ENCODE assay signal across 19 cellular contexts in genomic region chr7:2373124-2373556, GRCh38. TPM values are rescaled to one million over a fixed set of nuclear protein-coding genes. Genes with fewer than 3 reads are reported as not detected.
DNase-seq lines count a peak whose midpoint lies in the region; ATAC-seq, FAIRE-seq and TF ChIP-seq lines count a peak whose summit lies in the region.
"Had no signal": no experiment of that assay in that cellular context is flagged by ENCODE, and none has a peak within 500 bp of the region (broad histone marks: within the 10 kb centered on the region; RNA-seq: fewer than 3 reads in every experiment).

No MANE protein-coding gene starts in this region.

- no peak for TF ChIP-seq RAD21 in K562 (CRISPR knock-in tag; conservative IDR thresholded peaks at IDR 0.05 in 1 of 2, IDR thresholded peaks at IDR 0.05 in 1 of 2)

- ATAC-seq in stimulated activated naive CD8-positive, alpha-beta T cell treated with anti-CD3 and anti-CD28 coated beads, Interleukin-15, amount 100 ng/mL, for 72 hours = peak; percentile 31
- ATAC-seq in stimulated activated naive CD8-positive, alpha-beta T cell treated with anti-CD3 and anti-CD28 coated beads, Interleukin-15, Interleukin-2, amounts not matched to agents 100 U/mL and 50 U/mL, for 24 hours = no peak
- no peak; the same call in 2 of the 3 replicates for ATAC-seq in K562
- ATAC-seq in mucosa of descending colon = peak; percentile 22
- ATAC-seq in T-helper 17 cell = no peak
- ATAC-seq: activated CD8-positive, alpha-beta T cell treated with anti-CD3 and anti-CD28 coated beads for 36 hours; activated naive CD8-positive, alpha-beta T cell treated with anti-CD3 and anti-CD28 coated beads, Interleukin-2, amount 50 U/mL, for 24 hours; left lung; naive thymus-derived CD8-positive, alpha-beta T cell had no signal

- no peaks in the 10 kb centered on the region for H3K27me3 Mint-ChIP-seq in stimulated activated naive CD8-positive, alpha-beta T cell treated with anti-CD3 and anti-CD28 coated beads, Interleukin-15, amount 100 ng/mL, for 72 hours
- H3K27me3 Mint-ChIP-seq in T-helper 17 cell = no peaks in the 10 kb centered on the region
- H3K27me3 Mint-ChIP-seq: activated CD8-positive, alpha-beta T cell treated with anti-CD3 and anti-CD28 coated beads for 36 hours; activated naive CD8-positive, alpha-beta T cell treated with anti-CD3 and anti-CD28 coated beads, Interleukin-2, amount 50 U/mL, for 24 hours; central memory CD8-positive, alpha-beta T cell; naive thymus-derived CD8-positive, alpha-beta T cell had no signal

- no peaks in the 10 kb centered on the region for H3K9me3 ChIP-seq in K562 (replicated peaks; ENCODE audit: control insufficient read depth, insufficient read depth, low read depth, low read length)
- H3K9me3 ChIP-seq in mucosa of descending colon = no peaks in the 10 kb centered on the region
- H3K9me3 ChIP-seq in T-helper 17 cell (ENCODE audit: control insufficient read depth, low read length, poor library complexity, severe bottlenecking) = no peaks in the 10 kb centered on the region
- H3K9me3 ChIP-seq in tibial artery = no peaks in the 10 kb centered on the region
- H3K9me3 ChIP-seq: left lung had no signal

- peak overlapping the region in 1 of 2 donors; percentile 86 for H3K27ac Mint-ChIP-seq in stimulated activated naive CD8-positive, alpha-beta T cell treated with anti-CD3 and anti-CD28 coated beads, Interleukin-15, amount 100 ng/mL, for 72 hours
- H3K27ac Mint-ChIP-seq in T-helper 17 cell = no peak overlapping the region
- H3K27ac Mint-ChIP-seq: activated CD8-positive, alpha-beta T cell treated with anti-CD3 and anti-CD28 coated beads for 36 hours; activated naive CD8-positive, alpha-beta T cell treated with anti-CD3 and anti-CD28 coated beads, Interleukin-2, amount 50 U/mL, for 24 hours had no signal

- peaks cover 96% of the 10 kb centered on the region for H3K36me3 ChIP-seq in K562 (ENCODE audit: control insufficient read depth, insufficient read depth, low read length)
- peaks cover 43% of the 10 kb centered on the region for H3K36me3 ChIP-seq in mucosa of descending colon (ENCODE audit: low read depth)
- H3K36me3 ChIP-seq in tibial artery = peaks cover 88 to 96% (median 94%) of the 10 kb centered on the region in 3 donors

- H3K79me2 ChIP-seq in K562 (ENCODE audit: control insufficient read depth, insufficient read depth, low read length) = peaks cover 60% of the 10 kb centered on the region

- no peak overlapping the region for H3K27ac ChIP-seq in K562 (ENCODE audit: extremely low read depth, low read depth, low read length)
- no peak overlapping the region for H3K27ac ChIP-seq in tibial artery
- H3K27ac ChIP-seq: left lung had no signal

- no peak for DNase-seq in stimulated activated naive CD8-positive, alpha-beta T cell treated with anti-CD3 and anti-CD28 coated beads, Interleukin-15, amount 100 ng/mL, for 72 hours
- DNase-seq in stimulated activated naive CD8-positive, alpha-beta T cell treated with anti-CD3 and anti-CD28 coated beads, Interleukin-15, Interleukin-2, amounts not matched to agents 100 U/mL and 50 U/mL, for 24 hours = no peak
- DNase-seq in K562 (ENCODE audit: extremely low read depth in 1 of 4, low spot score in 3 of 4) = no peak
- no peak for DNase-seq in mucosa of descending colon
- DNase-seq in cerebellar nuclear complex (lab: John Stamatoyannopoulos, UW) = no peak
- no peak for DNase-seq in T-helper 17 cell
- no peak for DNase-seq in tibial artery
- DNase-seq in NCI-H526 treated with DMSO at 0.1 percent for 48 hours (lab: John Stamatoyannopoulos, UW) = no peak
- DNase-seq: activated CD8-positive, alpha-beta T cell treated with anti-CD3 and anti-CD28 coated beads for 36 hours; activated naive CD8-positive, alpha-beta T cell treated with anti-CD3 and anti-CD28 coated beads, Interleukin-2, amount 50 U/mL, for 24 hours; H9; left lung; NCI-H2029; NCI-H524 treated with DMSO at 0.1 percent for 48 hours; stimulated activated naive CD4-positive, alpha-beta T cell treated with Interleukin-2 at 50 U/mL for 16 hours had no signal

- peaks cover 10% of the 10 kb centered on the region for H3K36me3 Mint-ChIP-seq in T-helper 17 cell (ENCODE audit: low read depth)

- no peak overlapping the region for H2AFZ ChIP-seq in K562 (ENCODE audit: low read depth, low read length)

- no peak for TF ChIP-seq EP300 in K562 (IDR thresholded peaks at IDR 0.05; ENCODE audit: low read length)

- peaks cover 11% of the 10 kb centered on the region for H3K4me1 Mint-ChIP-seq in stimulated activated naive CD8-positive, alpha-beta T cell treated with anti-CD3 and anti-CD28 coated beads, Interleukin-15, amount 100 ng/mL, for 72 hours
- peaks cover 4% of the 10 kb centered on the region for H3K4me1 Mint-ChIP-seq in T-helper 17 cell
- H3K4me1 Mint-ChIP-seq: activated naive CD8-positive, alpha-beta T cell treated with anti-CD3 and anti-CD28 coated beads, Interleukin-2, amount 50 U/mL, for 24 hours; H9 had no signal

- 99% methylated on average over 8 of the region's 14 CpGs for WGBS in K562 (ENCODE audit: insufficient coverage, low coverage, missing lambda C conversion rate)

- no peaks in the 10 kb centered on the region for H3K9me1 ChIP-seq in K562 (ENCODE audit: control insufficient read depth, insufficient read depth, low read length)

- in situ Hi-C loops in K562 (cut with MboI) = no loop called here

- FAIRE-seq in K562 (lab: Jason Lieb, UNC) = no peak
- FAIRE-seq: D721Med, RCC 7860 had no signal

- no peak overlapping the region for H3K4me2 ChIP-seq in K562 (ENCODE audit: insufficient read depth, low read length)

- H3K27me3 ChIP-seq in K562 (ENCODE audit: control insufficient read depth in 2 of 2, insufficient read depth in 2 of 2, low read length in 2 of 2) = no peaks in the 10 kb centered on the region
- H3K27me3 ChIP-seq in tibial artery = no peaks in the 10 kb centered on the region
- H3K27me3 ChIP-seq: left lung had no signal

- H3K4me3 ChIP-seq in K562 = no peak overlapping the region
- no peak overlapping the region for H3K4me3 ChIP-seq in mucosa of descending colon
- no peak overlapping the region for H3K4me3 ChIP-seq in tibial artery
- H3K4me3 ChIP-seq: left lung had no signal

- H3K9ac ChIP-seq in K562 (ENCODE audit: insufficient read depth in 1 of 2, low read depth in 2 of 2, low read length in 2 of 2) = no peak overlapping the region

- 0 out of 5 replicates have a peak, but pooled peaks cover 0 to 2% of the 10 kb centered on the region in 2 experiments for H3K4me1 ChIP-seq in K562 (replicated peaks in 1 of 2; ENCODE audit: control insufficient read depth in 2 of 2, insufficient read depth in 2 of 2, low read length in 2 of 2)
- H3K4me1 ChIP-seq in mucosa of descending colon (ENCODE audit: low read depth) = no peaks in the 10 kb centered on the region
- H3K4me1 ChIP-seq in tibial artery = no peaks in the 10 kb centered on the region
- H3K4me1 ChIP-seq: left lung had no signal

- CTCF ChIA-PET in K562 (lab: Yijun Ruan, JAX; ENCODE audit: low intra/inter-chr PET ratio) = no interaction called here

- intact Hi-C loops in K562 (cut with micrococcal nuclease) (loop anchor here (10.0 kb wide), 1 partner anchor 62 kb away; no protein-coding TSS in a partner anchor), mucosa of descending colon (cut with DNase I, micrococcal nuclease) (no loop called here), tibial artery (cut with DNase I; ENCODE audit: low total_unique reads) (no loop called here)

- H4K20me1 ChIP-seq in K562 (replicated peaks; ENCODE audit: control insufficient read depth, insufficient read depth, low read length) = peaks cover 8% of the 10 kb centered on the region

- H3K9me3 Mint-ChIP-seq in stimulated activated naive CD8-positive, alpha-beta T cell treated with anti-CD3 and anti-CD28 coated beads, Interleukin-15, amount 100 ng/mL, for 72 hours = no peaks in the 10 kb centered on the region
- H3K9me3 Mint-ChIP-seq: activated CD8-positive, alpha-beta T cell treated with anti-CD3 and anti-CD28 coated beads for 36 hours; activated naive CD8-positive, alpha-beta T cell treated with anti-CD3 and anti-CD28 coated beads, Interleukin-2, amount 50 U/mL, for 24 hours; central memory CD8-positive, alpha-beta T cell; H9; naive thymus-derived CD8-positive, alpha-beta T cell had no signal

- no TSS peak for BruUV-seq in K562 (replicated peaks; lab: Mats Ljungman, UMichigan)

- no peak for TF ChIP-seq POLR2A in K562 (conservative IDR thresholded peaks at IDR 0.05)

- POLR2A ChIA-PET in K562 (lab: Yijun Ruan, JAX) = interaction anchor here (0.7 to 2.4 kb wide), 5 partner anchors 8 to 40 kb away, joined by 3 to 10 read pairs (median 5); partner anchors contain the start of gene CHST12

- no peak for TF ChIP-seq CTCF in K562 (IDR thresholded peaks at IDR 0.05 in 2 of 3, conservative IDR thresholded peaks at IDR 0.05 in 1 of 3; ENCODE audit: insufficient read depth in 2 of 3, low read depth in 1 of 3, low read length in 3 of 3)
- TF ChIP-seq CTCF in mucosa of descending colon (IDR thresholded peaks at IDR 0.05) = no peak
- no peak for TF ChIP-seq CTCF in tibial artery (IDR thresholded peaks at IDR 0.05)

- no peak overlapping the region for H3K4me3 Mint-ChIP-seq in stimulated activated naive CD8-positive, alpha-beta T cell treated with anti-CD3 and anti-CD28 coated beads, Interleukin-15, amount 100 ng/mL, for 72 hours
- H3K4me3 Mint-ChIP-seq in T-helper 17 cell = no peak overlapping the region
- H3K4me3 Mint-ChIP-seq: activated CD8-positive, alpha-beta T cell treated with anti-CD3 and anti-CD28 coated beads for 36 hours; activated naive CD8-positive, alpha-beta T cell treated with anti-CD3 and anti-CD28 coated beads, Interleukin-2, amount 50 U/mL, for 24 hours; central memory CD8-positive, alpha-beta T cell; H9; naive thymus-derived CD8-positive, alpha-beta T cell had no signal

RNA-seq across cellular contexts. Expression of gene EIF3B, which starts 18.5 kb away (rescaled TPM):
- total RNA-seq in K562 (2011; cell fraction: chromatin; rRNA removed; ENCODE audit: low replicate concordance) = 583 and 880 TPM in 2 replicates
- total RNA-seq in K562 (2011; cell fraction: nucleolus; rRNA removed) = 353 and 358 TPM in 2 replicates
- 465 and 579 TPM in 2 replicates for total RNA-seq in K562 (2011; cell fraction: nucleoplasm; rRNA removed)
- total RNA-seq in K562 (2014; rRNA removed) (334 and 358 TPM in 2 replicates), K562 (2014; rRNA removed; fragmentation: Illumina TruSeq; extraction: Trizol) (357 and 410 TPM in 2 replicates), K562 (2015; rRNA removed; fragmentation: Illumina TruSeq; extraction: Trizol) (407 and 420 TPM in 2 replicates), K562 (2021) (387 and 416 TPM in 2 replicates), mucosa of descending colon (100 to 1,000 TPM in 2 of 3 donors, 10 to 100 TPM in 1; 91.6 to 127 (median 110) TPM), T-helper 17 cell (100 to 1,000 TPM; 139 to 176 TPM)
- polyA plus RNA-seq in K562 (2011; rRNA removed) (216 and 279 TPM in 2 replicates), K562 (2014; fragmentation: Illumina TruSeq; extraction: Trizol) (494 and 496 TPM in 2 replicates), K562 (2014; fragmentation: Nextera tagmentation; extraction: Ambion mirVana) (10 to 100 TPM; 25.9 to 57.6 TPM), K562 (2014; rRNA removed) (263 and 278 TPM in 2 replicates)
- polyA plus RNA-seq in K562 (2011; cell fraction: cytosol; rRNA removed) = 139 and 199 TPM in 2 replicates
- 409 and 424 TPM in 2 replicates for polyA plus RNA-seq in K562 (2011; cell fraction: nucleus; rRNA removed)
- polyA plus RNA-seq in K562 (2012) = 202 and 329 TPM in 2 replicates
- 295 and 299 TPM in 2 replicates for polyA minus RNA-seq in K562 (2011; rRNA and poly(A)+ RNA removed)
- 126 and 190 TPM in 2 replicates for polyA minus RNA-seq in K562 (2011; cell fraction: cytosol; rRNA and poly(A)+ RNA removed)
- 97.9 and 165 TPM in 2 replicates for polyA minus RNA-seq in K562 (2011; cell fraction: nucleus; rRNA and poly(A)+ RNA removed)

RNA-seq across cellular contexts. Expression of gene CHST12, which starts 30.3 kb away (rescaled TPM):
- total RNA-seq in K562 (2011; cell fraction: chromatin; rRNA removed; ENCODE audit: low replicate concordance) = 5.2 and 11.8 TPM in 2 replicates
- 6.2 and 7.2 TPM in 2 replicates for total RNA-seq in K562 (2011; cell fraction: nucleolus; rRNA removed)
- total RNA-seq in K562 (2011; cell fraction: nucleoplasm; rRNA removed) = 5.4 and 5.7 TPM in 2 replicates
- 8.2 and 8.9 TPM in 2 replicates for total RNA-seq in K562 (2014; rRNA removed)
- 0.84 and 1.1 TPM in 2 replicates for total RNA-seq in K562 (2014; rRNA removed; fragmentation: Illumina TruSeq; extraction: Trizol)
- total RNA-seq in K562 (2015; rRNA removed; fragmentation: Illumina TruSeq; extraction: Trizol) = 4.0 and 4.2 TPM in 2 replicates
- 17.3 and 19.8 TPM in 2 replicates for total RNA-seq in K562 (2021)
- polyA plus RNA-seq in K562 (2011; rRNA removed) = 3.6 and 6.8 TPM in 2 replicates
- 10.4 and 21.4 TPM in 2 replicates for polyA plus RNA-seq in K562 (2011; cell fraction: cytosol; rRNA removed)
- 5.1 and 6.2 TPM in 2 replicates for polyA plus RNA-seq in K562 (2011; cell fraction: nucleus; rRNA removed)
- polyA plus RNA-seq in K562 (2012) = 10.2 and 24.4 TPM in 2 replicates
- 2.1 and 5.7 TPM in 2 replicates for polyA plus RNA-seq in K562 (2014; fragmentation: Illumina TruSeq; extraction: Trizol)
- polyA plus RNA-seq in K562 (2014; fragmentation: Nextera tagmentation; extraction: Ambion mirVana) = under 1 TPM; 0.18 to 0.24 TPM
- polyA plus RNA-seq in K562 (2014; rRNA removed) = 10.3 and 10.6 TPM in 2 replicates
- 1.3 and 1.8 TPM in 2 replicates for polyA minus RNA-seq in K562 (2011; rRNA and poly(A)+ RNA removed)
- 6.8 and 9.4 TPM in 2 replicates for polyA minus RNA-seq in K562 (2011; cell fraction: cytosol; rRNA and poly(A)+ RNA removed)
- polyA minus RNA-seq in K562 (2011; cell fraction: nucleus; rRNA and poly(A)+ RNA removed) = 1.6 and 2.2 TPM in 2 replicates
- total RNA-seq in mucosa of descending colon = 10 to 100 TPM; 10.7 to 20.9 (median 12.2) TPM
- 10 to 100 TPM; 18.7 to 19.5 TPM for total RNA-seq in T-helper 17 cell

RNA-seq across cellular contexts. Expression of gene SNX8, which starts 58.9 kb away (rescaled TPM):
- total RNA-seq in K562 (2011; cell fraction: chromatin; rRNA removed; ENCODE audit: low replicate concordance) = 26.7 and 72.5 TPM in 2 replicates
- 24.0 and 30.0 TPM in 2 replicates for total RNA-seq in K562 (2011; cell fraction: nucleolus; rRNA removed)
- 21.8 and 23.5 TPM in 2 replicates for total RNA-seq in K562 (2011; cell fraction: nucleoplasm; rRNA removed)
- total RNA-seq in K562 (2014; rRNA removed) = 5.5 and 9.1 TPM in 2 replicates
- 8.7 and 12.5 TPM in 2 replicates for total RNA-seq in K562 (2014; rRNA removed; fragmentation: Illumina TruSeq; extraction: Trizol)
- 15.9 and 16.9 TPM in 2 replicates for total RNA-seq in K562 (2015; rRNA removed; fragmentation: Illumina TruSeq; extraction: Trizol)
- 50.4 and 51.6 TPM in 2 replicates for total RNA-seq in K562 (2021)
- 45.7 and 47.0 TPM in 2 replicates for polyA plus RNA-seq in K562 (2011; rRNA removed)
- 23.9 and 55.1 TPM in 2 replicates for polyA plus RNA-seq in K562 (2011; cell fraction: cytosol; rRNA removed)
- 30.5 and 42.3 TPM in 2 replicates for polyA plus RNA-seq in K562 (2011; cell fraction: nucleus; rRNA removed)
- polyA plus RNA-seq in K562 (2012) = 35.9 and 57.5 TPM in 2 replicates
- 33.3 and 35.4 TPM in 2 replicates for polyA plus RNA-seq in K562 (2014; fragmentation: Illumina TruSeq; extraction: Trizol)
- 1 to 10 TPM; 2.7 to 7.7 TPM for polyA plus RNA-seq in K562 (2014; fragmentation: Nextera tagmentation; extraction: Ambion mirVana)
- 17.2 and 32.5 TPM in 2 replicates for polyA plus RNA-seq in K562 (2014; rRNA removed)
- polyA minus RNA-seq in K562 (2011; rRNA and poly(A)+ RNA removed) = 25.4 and 40.0 TPM in 2 replicates
- 16.8 and 32.4 TPM in 2 replicates for polyA minus RNA-seq in K562 (2011; cell fraction: cytosol; rRNA and poly(A)+ RNA removed)
- 11.8 and 17.4 TPM in 2 replicates for polyA minus RNA-seq in K562 (2011; cell fraction: nucleus; rRNA and poly(A)+ RNA removed)
- total RNA-seq in mucosa of descending colon = 10 to 100 TPM; 20.8 to 30.1 (median 23.2) TPM
- total RNA-seq in T-helper 17 cell = 1 to 10 TPM; 8.6 to 9.3 TPM

Comparison
In these comparisons a context has a peak if more than half of its experiments do, and no peak if none do; other contexts are left out.
1. ATAC-seq: peak in stimulated activated naive CD8-positive, alpha-beta T cell treated with anti-CD3 and anti-CD28 coated beads, Interleukin-15, amount 100 ng/mL, for 72 hours (single experiment) and mucosa of descending colon (single experiment); none in stimulated activated naive CD8-positive, alpha-beta T cell treated with anti-CD3 and anti-CD28 coated beads, Interleukin-15, Interleukin-2, amounts not matched to agents 100 U/mL and 50 U/mL, for 24 hours (single experiment), K562 (single experiment) and T-helper 17 cell (single experiment).